8 cellular contexts compared by ENCODE assay signal in the genomic region with DNA sequence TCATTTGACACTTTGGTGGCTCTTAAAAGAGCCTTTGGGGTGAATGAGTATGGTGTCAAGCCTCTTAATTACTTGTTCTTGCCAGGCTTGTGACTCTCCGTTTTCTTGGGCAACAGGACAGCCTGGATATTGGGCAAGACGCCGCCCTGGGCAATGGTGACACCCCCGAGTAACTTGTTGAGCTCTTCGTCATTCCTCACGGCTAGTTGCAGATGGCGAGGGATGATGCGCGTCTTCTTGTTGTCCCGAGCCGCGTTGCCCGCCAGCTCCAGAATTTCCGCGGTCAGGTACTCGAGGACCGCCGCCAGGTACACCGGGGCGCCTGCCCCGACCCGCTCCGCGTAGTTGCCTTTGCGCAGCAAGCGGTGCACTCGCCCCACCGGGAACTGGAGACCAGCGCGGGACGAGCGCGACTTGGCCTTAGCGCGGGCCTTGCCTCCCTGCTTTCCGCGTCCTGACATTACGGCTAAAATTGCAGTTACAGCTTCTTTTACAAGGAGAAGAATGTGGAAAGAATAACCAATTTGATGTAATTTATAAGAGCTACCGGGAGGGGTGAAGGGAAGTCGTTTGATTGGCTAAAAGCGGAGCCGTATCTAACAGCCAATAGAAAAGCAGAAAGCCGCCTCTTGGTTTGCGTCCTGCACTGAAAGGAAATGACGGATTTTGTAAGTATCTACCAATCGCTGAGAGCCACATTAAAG. TPM values are rescaled to one million over a fixed set of nuclear protein-coding genes. Genes with fewer than 3 reads are reported as not detected.
DNase-seq lines count a peak whose midpoint lies in the region; ATAC-seq, FAIRE-seq and TF ChIP-seq lines count a peak whose summit lies in the region.

No MANE protein-coding gene starts in this region.

- peak overlapping the region; percentile 75 for H3K4me3 ChIP-seq in cardiac muscle cell
- peak overlapping the region; percentile 23 to 64 (median 40) for H3K4me3 ChIP-seq in pancreas
- peak overlapping the region; percentile 41 to 76 (median 61) for H3K4me3 ChIP-seq in transverse colon

- H3K4me3 Mint-ChIP-seq in activated naive CD8-positive, alpha-beta T cell treated with anti-CD3 and anti-CD28 coated beads, Interleukin-2, amount 10 ng/mL, durations not matched to agents 7 days and 5 days: no peak overlapping the region

- POLR2A ChIA-PET in activated naive CD8-positive, alpha-beta T cell treated with anti-CD3 and anti-CD28 coated beads, Interleukin-2, amount 10 ng/mL, durations not matched to agents 7 days and 5 days (lab: Charles Lee): interaction anchor here (0.5 to 6.8 kb wide), 56 partner anchors 8 to 1118 kb away, joined by 3 to 466 read pairs (median 6); a partner anchor contains a TSS

- H3K9me3 ChIP-seq in cardiac muscle cell (ENCODE audit: low read depth) (no peaks in the 10 kb centered on the region), pancreas (no peaks in the 10 kb centered on the region), transverse colon (no peaks in the 10 kb centered on the region)

- ATAC-seq in HG02623 (IDR thresholded peaks at IDR 0.05; ENCODE audit: unreplicated experiment) (peak; percentile 51), pancreas (peak; percentile 59 to 72 (median 68))
- peak; percentile 55 for ATAC-seq in activated naive CD8-positive, alpha-beta T cell treated with anti-CD3 and anti-CD28 coated beads, Interleukin-2, amount 10 ng/mL, durations not matched to agents 7 days and 5 days (ENCODE audit: low read depth)

- H3K27ac ChIP-seq in cardiac muscle cell (peak overlapping the region; percentile 98), pancreas (peak overlapping the region; percentile 99 to 100 (median 99)), transverse colon (peak overlapping the region; percentile 97 to 100 (median 98))

- TF ChIP-seq CTCF in cardiac muscle cell (IDR thresholded peaks at IDR 0.05; ENCODE audit: low read depth, low read length) (no peak), pancreas (IDR thresholded peaks at IDR 0.05) (no peak), transverse colon (IDR thresholded peaks at IDR 0.05) (peak in 2 of 5 experiments; percentile 38 to 42)

- H3K4me1 Mint-ChIP-seq in activated naive CD8-positive, alpha-beta T cell treated with anti-CD3 and anti-CD28 coated beads, Interleukin-2, amount 10 ng/mL, durations not matched to agents 7 days and 5 days: peaks cover 7% of the 10 kb centered on the region

- in situ Hi-C loops in transverse colon (cut with MboI; ENCODE audit: low pct_ligation_motif_present in 1 of 4, low pct_unique_long_range_greater_than_20kb in 1 of 4, low sequenced_read_pairs in 3 of 4): no loop called here

- H3K4me1 ChIP-seq in cardiac muscle cell (ENCODE audit: low read depth) (no peaks in the 10 kb centered on the region), pancreas (peaks cover 0 to 12% (median 10%) of the 10 kb centered on the region in 3 donors), transverse colon (peaks cover 0 to 25% (median 13%) of the 10 kb centered on the region in 4 donors)

- H3K36me3 ChIP-seq in cardiac muscle cell (no peaks in the 10 kb centered on the region), pancreas (no peaks in the 10 kb centered on the region), transverse colon (no peaks in the 10 kb centered on the region)

- H3K27ac Mint-ChIP-seq in activated naive CD8-positive, alpha-beta T cell treated with anti-CD3 and anti-CD28 coated beads, Interleukin-2, amount 10 ng/mL, durations not matched to agents 7 days and 5 days: no peak overlapping the region

- peak; percentile 87 for FAIRE-seq in pancreas (lab: Jason Lieb, UNC)

- TF ChIP-seq POLR2A in GM10847 (IDR thresholded peaks at IDR 0.05; ENCODE audit: extremely low read depth, insufficient read length) (peak; percentile 91), transverse colon (IDR thresholded peaks at IDR 0.05) (peak; percentile 98)

- no peak for TF ChIP-seq EP300 in transverse colon (IDR thresholded peaks at IDR 0.05; ENCODE audit: low read depth)

- intact Hi-C loops in pancreas (cut with DNase I): no loop called here
- intact Hi-C loops in transverse colon (cut with DNase I; ENCODE audit: low total_unique reads): no loop called here

- no peaks in the 10 kb centered on the region for H3K36me3 Mint-ChIP-seq in activated naive CD8-positive, alpha-beta T cell treated with anti-CD3 and anti-CD28 coated beads, Interleukin-2, amount 10 ng/mL, durations not matched to agents 7 days and 5 days

- no peaks in the 10 kb centered on the region for H3K9me3 Mint-ChIP-seq in activated naive CD8-positive, alpha-beta T cell treated with anti-CD3 and anti-CD28 coated beads, Interleukin-2, amount 10 ng/mL, durations not matched to agents 7 days and 5 days

- H3K27me3 ChIP-seq in cardiac muscle cell (no peaks in the 10 kb centered on the region), pancreas (no peaks in the 10 kb centered on the region), transverse colon (no peaks in the 10 kb centered on the region)

- 1% methylated on average over 46 of the region's 46 CpGs for WGBS in pancreas, 2 donors
- 0 to 4% methylated on average over 9 to 37 of the region's 46 CpGs for WGBS in transverse colon (ENCODE audit: low coverage in 1 of 2), 2 donors

- DNase-seq in NCI-H1105 (lab: John Stamatoyannopoulos, UW): peak; percentile 95
- DNase-seq in SKM-1 (lab: John Stamatoyannopoulos, UW; ENCODE audit: unreplicated experiment): peak; percentile 100
- peak; percentile 85 for DNase-seq in activated naive CD8-positive, alpha-beta T cell treated with anti-CD3 and anti-CD28 coated beads, Interleukin-2, amount 10 ng/mL, durations not matched to agents 7 days and 5 days
- peak; percentile 95 to 99 for DNase-seq in cardiac muscle cell (ENCODE audit: low read depth in 1 of 2, low spot score in 1 of 2)
- DNase-seq in pancreas: peak; percentile 79 to 89 (median 86)
- peak; percentile 81 for DNase-seq in transverse colon

- H3K27me3 Mint-ChIP-seq in activated naive CD8-positive, alpha-beta T cell treated with anti-CD3 and anti-CD28 coated beads, Interleukin-2, amount 10 ng/mL, durations not matched to agents 7 days and 5 days: no peaks in the 10 kb centered on the region

RNA-seq across cellular contexts. Expression of a gene that starts 11.8 kb away (rescaled TPM):
- total RNA-seq in activated naive CD8-positive, alpha-beta T cell treated with anti-CD3 and anti-CD28 coated beads, Interleukin-2, amount 10 ng/mL, durations not matched to agents 7 days and 5 days: 10 to 100 TPM; 23.7 to 25.4 TPM
- total RNA-seq in cardiac muscle cell (26.2 and 46.0 TPM in 2 replicates), pancreas (1 to 10 TPM; 7.0 to 8.8 (median 8.5) TPM), transverse colon (10 to 100 TPM in 3 of 4 donors, 1 to 10 TPM in 1; 7.4 to 61.0 (median 31.5) TPM)
- polyA plus RNA-seq in cardiac muscle cell (32.5 and 34.0 TPM in 2 replicates), pancreas (10 to 100 TPM; 19.6 to 24.1 TPM)

RNA-seq across cellular contexts. Expression of a gene that starts 30.0 kb away (rescaled TPM):
- 10 to 100 TPM; 23.9 to 27.5 TPM for total RNA-seq in activated naive CD8-positive, alpha-beta T cell treated with anti-CD3 and anti-CD28 coated beads, Interleukin-2, amount 10 ng/mL, durations not matched to agents 7 days and 5 days
- total RNA-seq in cardiac muscle cell (19.2 and 21.9 TPM in 2 replicates), pancreas (1 to 10 TPM in 3 of 6 donors, under 1 TPM in 3; 0.32 to 2.5 (median 0.96) TPM), transverse colon (1 to 10 TPM in 3 of 4 donors, under 1 TPM in 1; 0.40 to 2.5 (median 1.5) TPM)
- polyA plus RNA-seq in cardiac muscle cell (20.0 and 23.3 TPM in 2 replicates), pancreas (1 to 10 TPM; 2.3 to 8.3 TPM)

RNA-seq across cellular contexts. Expression of a gene that starts 40.0 kb away (rescaled TPM):
- 10 to 100 TPM; 72.1 to 74.8 TPM for total RNA-seq in activated naive CD8-positive, alpha-beta T cell treated with anti-CD3 and anti-CD28 coated beads, Interleukin-2, amount 10 ng/mL, durations not matched to agents 7 days and 5 days
- total RNA-seq in cardiac muscle cell (18.1 and 19.1 TPM in 2 replicates), pancreas (10 to 100 TPM; 10.5 to 23.5 (median 19.3) TPM), transverse colon (10 to 100 TPM; 32.4 to 78.6 (median 46.2) TPM)
- polyA plus RNA-seq in cardiac muscle cell (74.9 and 75.8 TPM in 2 replicates), pancreas (10 to 100 TPM; 15.7 to 24.3 TPM)

RNA-seq across cellular contexts. Expression of a gene that starts 49.1 kb away (rescaled TPM):
- total RNA-seq in activated naive CD8-positive, alpha-beta T cell treated with anti-CD3 and anti-CD28 coated beads, Interleukin-2, amount 10 ng/mL, durations not matched to agents 7 days and 5 days: 1 to 10 TPM; 1.6 to 1.8 TPM
- total RNA-seq in cardiac muscle cell (1.0 and 1.3 TPM in 2 replicates), pancreas (10 to 100 TPM in 1 of 6 donors, 1 to 10 TPM in 5; 1.7 to 11.8 (median 3.7) TPM), transverse colon (100 to 1,000 TPM; 284 to 483 (median 296) TPM)
- polyA plus RNA-seq in cardiac muscle cell (0.56 and 2.3 TPM in 2 replicates), pancreas (1 to 10 TPM; 4.1 to 4.9 TPM)

Comparison
In these comparisons a context has a peak if more than half of its experiments do, and no peak if none do; other contexts are left out.
1. Peak in every context shown above with its lines: DNase-seq, ATAC-seq, H3K4me3 ChIP-seq and H3K27ac ChIP-seq.